ENCODE assay signal across 8 cellular contexts in the genomic region with DNA sequence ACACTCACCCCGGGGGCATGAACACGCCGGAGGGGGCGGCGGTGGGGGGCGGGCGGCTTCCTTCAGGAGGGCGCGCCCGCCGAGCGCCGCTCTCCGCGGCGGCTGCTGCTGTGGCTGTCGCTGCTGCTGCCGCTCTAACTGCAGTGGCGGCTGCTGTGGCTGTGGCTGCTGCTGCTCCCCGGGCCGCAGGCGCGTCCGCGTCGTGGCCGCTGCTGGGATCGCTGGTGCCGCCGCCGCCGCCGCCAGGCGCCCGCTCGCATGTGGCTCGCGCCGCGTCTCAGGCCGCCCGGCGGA. TPM values are rescaled to one million over a fixed set of nuclear protein-coding genes. Genes with fewer than 3 reads are reported as not detected.
A peak's percentile ranks its signal among the peaks of the same experiment; 100 is the strongest.
DNase-seq lines count a peak whose midpoint lies in the region; TF ChIP-seq lines count a peak whose summit lies in the region.

A gene with protein sequence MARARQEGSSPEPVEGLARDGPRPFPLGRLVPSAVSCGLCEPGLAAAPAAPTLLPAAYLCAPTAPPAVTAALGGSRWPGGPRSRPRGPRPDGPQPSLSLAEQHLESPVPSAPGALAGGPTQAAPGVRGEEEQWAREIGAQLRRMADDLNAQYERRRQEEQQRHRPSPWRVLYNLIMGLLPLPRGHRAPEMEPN (minus strand): TSS at position 279 of the 294 bp plus-strand sequence. CDS start 2,768 bp downstream, outside the sequence.

- peak within 1 kb of the TSS; percentile 87 for H3K27ac Mint-ChIP-seq in activated CD4-positive, alpha-beta T cell treated with anti-CD3 and anti-CD28 coated beads, Interleukin-2, amount 10 ng/mL, durations not matched to agents 24 days and 14 days
- peak within 1 kb of the TSS; percentile 89 for H3K27ac Mint-ChIP-seq in activated naive CD8-positive, alpha-beta T cell

- peaks cover 4% of the 10 kb centered on the region for H3K36me3 Mint-ChIP-seq in activated CD4-positive, alpha-beta T cell treated with anti-CD3 and anti-CD28 coated beads, Interleukin-2, amount 10 ng/mL, durations not matched to agents 24 days and 14 days (ENCODE audit: low read depth)
- no peaks in the 10 kb centered on the region for H3K36me3 Mint-ChIP-seq in activated naive CD8-positive, alpha-beta T cell

- no peaks in the 10 kb centered on the region for H3K27me3 ChIP-seq in kidney epithelial cell (ENCODE audit: control insufficient read depth, insufficient read depth, low read length)

- no peak for DNase-seq in activated CD4-positive, alpha-beta T cell treated with anti-CD3 and anti-CD28 coated beads, Interleukin-2, amount 10 ng/mL, durations not matched to agents 24 days and 14 days
- no peak for DNase-seq in activated CD4-positive, alpha-beta T cell treated with anti-CD3 and anti-CD28 coated beads for 4 hours
- DNase-seq in kidney epithelial cell (ENCODE audit: low read depth) (no peak), LoVo (ENCODE audit: low spot score) (no peak), middle frontal gyrus (ENCODE audit: extremely low spot score, low spot score) (no peak), NCI-H69 (lab: John Stamatoyannopoulos, UW) (no peak)

- no peaks in the 10 kb centered on the region for H3K36me3 ChIP-seq in kidney epithelial cell (ENCODE audit: control insufficient read depth, insufficient read depth, low read length)

- no peak for TF ChIP-seq CTCF in kidney epithelial cell (IDR thresholded peaks at IDR 0.05; ENCODE audit: insufficient read depth, low read length, poor library complexity, severe bottlenecking)

- peak within 1 kb of the TSS; percentile 75 for H3K4me3 ChIP-seq in kidney epithelial cell (ENCODE audit: low read depth, low read length)

- H3K4me3 Mint-ChIP-seq in activated CD4-positive, alpha-beta T cell treated with anti-CD3 and anti-CD28 coated beads, Interleukin-2, amount 10 ng/mL, durations not matched to agents 24 days and 14 days: peak within 1 kb of the TSS; percentile 84
- H3K4me3 Mint-ChIP-seq in activated naive CD8-positive, alpha-beta T cell: peak within 1 kb of the TSS; percentile 86

- H3K27ac ChIP-seq in temporal lobe (ENCODE audit: low read depth, low read length): peak within 1 kb of the TSS; percentile 95

- no peaks in the 10 kb centered on the region for H3K9me3 Mint-ChIP-seq in activated CD4-positive, alpha-beta T cell treated with anti-CD3 and anti-CD28 coated beads, Interleukin-2, amount 10 ng/mL, durations not matched to agents 24 days and 14 days
- H3K9me3 Mint-ChIP-seq in activated naive CD8-positive, alpha-beta T cell (ENCODE audit: low read depth): no peaks in the 10 kb centered on the region

- intact Hi-C loops in activated CD4-positive, alpha-beta T cell treated with anti-CD3 and anti-CD28 coated beads, Interleukin-2, amount 10 ng/mL, durations not matched to agents 24 days and 14 days (cut with micrococcal nuclease): loop anchor here (1.0 to 2.0 kb wide), 5 partner anchors 10 to 82 kb away; a partner anchor contains a TSS

- peaks cover 23% of the 10 kb centered on the region for H3K4me1 Mint-ChIP-seq in activated CD4-positive, alpha-beta T cell treated with anti-CD3 and anti-CD28 coated beads, Interleukin-2, amount 10 ng/mL, durations not matched to agents 24 days and 14 days
- H3K4me1 Mint-ChIP-seq in activated naive CD8-positive, alpha-beta T cell (ENCODE audit: low read depth): peaks cover 28% of the 10 kb centered on the region

- H3K27me3 Mint-ChIP-seq in activated CD4-positive, alpha-beta T cell treated with anti-CD3 and anti-CD28 coated beads, Interleukin-2, amount 10 ng/mL, durations not matched to agents 24 days and 14 days: peaks cover under 1% of the 10 kb centered on the region
- no peaks in the 10 kb centered on the region for H3K27me3 Mint-ChIP-seq in activated naive CD8-positive, alpha-beta T cell

RNA-seq across cellular contexts. Expression of the gene that starts here (rescaled TPM):
- 17.4 and 17.6 TPM in 2 replicates for total RNA-seq in activated CD4-positive, alpha-beta T cell treated with anti-CD3 and anti-CD28 coated beads, Interleukin-2, amount 10 ng/mL, durations not matched to agents 24 days and 14 days
- 46.8 and 64.7 TPM in 2 replicates for total RNA-seq in kidney epithelial cell
- 5.2 TPM for total RNA-seq in temporal lobe
